Comparison of ENCODE assay signal across 29 cellular contexts in genomic region chr16:86787538-86787937, GRCh38.
"Had no signal": no experiment of that assay in that cellular context is flagged by ENCODE, and none has a peak within 500 bp of the region (broad histone marks: within the 10 kb centered on the region; RNA-seq: fewer than 3 reads in every experiment).

No MANE protein-coding gene starts in this region.

- H3K36me3 ChIP-seq: adrenal gland, gastrocnemius medialis, heart right ventricle had no signal

- H3K9me3 ChIP-seq: adrenal gland, body of pancreas, gastrocnemius medialis, heart right ventricle had no signal

- H3K4me3 ChIP-seq: adrenal gland, body of pancreas, coronary artery, dorsolateral prefrontal cortex, gastrocnemius medialis, heart right ventricle, hepatocyte had no signal

- H3K27me3 ChIP-seq: body of pancreas, hepatocyte had no signal

- H3K4me1 ChIP-seq: adrenal gland, body of pancreas, gastrocnemius medialis, heart right ventricle had no signal

- DNase-seq: activated CD4-positive, alpha-beta memory T cell treated with anti-CD3 and anti-CD28 coated beads, Interleukin-2, amount 10 ng/mL, durations not matched to agents 7 days and 5 days; activated CD4-positive, alpha-beta T cell treated with anti-CD3 and anti-CD28 coated beads for 1 hour; activated CD4-positive, alpha-beta T cell treated with anti-CD3 and anti-CD28 coated beads for 4 hours; activated CD4-positive, alpha-beta T cell treated with anti-CD3 and anti-CD28 coated beads, Interleukin-2, amount 10 ng/mL, durations not matched to agents 7 days and 5 days; activated CD4-positive, alpha-beta T cell treated with anti-CD3 and anti-CD28 coated beads, Interleukin-2, amount 50 U/mL, for 4 hours; activated effector memory CD4-positive, alpha-beta T cell treated with Interleukin-2 at 50 U/mL for 16 hours; activated gamma-delta T cell treated with Interleukin-2 at 50 U/mL for 16 hours; activated naive CD4-positive, alpha-beta T cell treated with anti-CD3 and anti-CD28 coated beads for 36 hours; activated naive CD8-positive, alpha-beta T cell treated with anti-CD3 and anti-CD28 coated beads for 36 hours; activated naive CD8-positive, alpha-beta T cell treated with anti-CD3 and anti-CD28 coated beads, Interleukin-2, amount 50 U/mL, for 24 hours; activated T-cell treated with anti-CD3 and anti-CD28 coated beads, Interleukin-2, amount 50 U/mL, for 4 hours; adrenal gland; amygdala; aorta; body of pancreas; caudate nucleus; dorsolateral prefrontal cortex; effector CD4-positive, alpha-beta T cell; effector memory CD8-positive, alpha-beta T cell; foreskin fibroblast; gastrocnemius medialis; heart right ventricle; T-helper 1 cell; T-helper 17 cell; T1000 had no signal

- ATAC-seq: activated naive CD8-positive, alpha-beta T cell treated with anti-CD3 and anti-CD28 coated beads, Interleukin-2, amount 50 U/mL, for 24 hours; activated T-cell treated with anti-CD3 and anti-CD28 coated beads, Interleukin-2, amount 50 U/mL, for 4 hours; activated T-helper 17 cell treated with anti-CD3 and anti-CD28 coated beads, Interleukin-2, amount 50 U/mL, for 72 hours; body of pancreas; effector memory CD8-positive, alpha-beta T cell; esophagus mucosa; gastrocnemius medialis; heart right ventricle; T-helper 17 cell had no signal

- H3K27ac ChIP-seq: adrenal gland, body of pancreas, coronary artery, dorsolateral prefrontal cortex, gastrocnemius medialis, heart right ventricle, hepatocyte had no signal
